8 cellular contexts compared by ENCODE assay signal in genomic region chr5:32583582-32584232, GRCh38. TPM values are rescaled to one million over a fixed set of nuclear protein-coding genes. Genes with fewer than 3 reads are reported as not detected.
A peak's percentile ranks its signal among the peaks of the same experiment; 100 is the strongest.
DNase-seq lines count a peak whose midpoint lies in the region; ATAC-seq and TF ChIP-seq lines count a peak whose summit lies in the region.

No MANE protein-coding gene starts in this region.

- 68 to 76% (median 72%) methylated on average over 16 of the region's 16 CpGs for WGBS in spleen, 5 donors
- WGBS in adrenal gland, 4 donors: 82 to 86% (median 83%) methylated on average over 16 of the region's 16 CpGs
- 92% methylated on average over 16 of the region's 16 CpGs for WGBS in SK-N-SH (ENCODE audit: low lambda C conversion rate)

- H3K4me1 ChIP-seq in spleen: peaks cover 43 to 77% (median 72%) of the 10 kb centered on the region in 6 donors
- peaks cover 11 to 38% of the 10 kb centered on the region in 2 donors for H3K4me1 ChIP-seq in adrenal gland (replicated peaks in 1 of 2)
- H3K4me1 ChIP-seq in SK-N-SH (ENCODE audit: control insufficient read depth in 1 of 2, insufficient read depth in 2 of 2, low read depth in 1 of 2, low read length in 1 of 2): peaks cover 5 to 7% of the 10 kb centered on the region in 2 experiments; a peak in 3 of 4 replicates

- no peak for TF ChIP-seq EP300 in SK-N-SH (IDR thresholded peaks at IDR 0.05; ENCODE audit: borderline replicate concordance in 1 of 2, low read depth in 1 of 2, low read length in 1 of 2)

- peaks cover 34% of the 10 kb centered on the region for H3K79me2 ChIP-seq in SK-N-SH (ENCODE audit: insufficient read depth)

- H3K9ac ChIP-seq in SK-N-SH: no peak overlapping the region

- H3K9me3 Mint-ChIP-seq in activated CD8-positive, alpha-beta memory T cell treated with anti-CD3 and anti-CD28 coated beads, Interleukin-2, amount 10 ng/mL, durations not matched to agents 7 days and 5 days (ENCODE audit: low read depth): no peaks in the 10 kb centered on the region
- H3K9me3 Mint-ChIP-seq in T-helper 1 cell treated with Interleukin-12 subunit alpha and Interleukin-12 subunit beta and Interleukin-4 antibody, amounts not matched to agents 30 μg/mL and 1 μg/mL, for 36 hours: no peaks in the 10 kb centered on the region

- no peak overlapping the region for H2AFZ ChIP-seq in SK-N-SH (ENCODE audit: low read depth)

- peaks cover 35% of the 10 kb centered on the region for H3K36me3 Mint-ChIP-seq in activated CD8-positive, alpha-beta memory T cell treated with anti-CD3 and anti-CD28 coated beads, Interleukin-2, amount 10 ng/mL, durations not matched to agents 7 days and 5 days
- peaks cover 39% of the 10 kb centered on the region for H3K36me3 Mint-ChIP-seq in T-helper 1 cell treated with Interleukin-12 subunit alpha and Interleukin-12 subunit beta and Interleukin-4 antibody, amounts not matched to agents 30 μg/mL and 1 μg/mL, for 36 hours (ENCODE audit: low read depth)

- H3K4me3 Mint-ChIP-seq in activated CD8-positive, alpha-beta memory T cell treated with anti-CD3 and anti-CD28 coated beads, Interleukin-2, amount 10 ng/mL, durations not matched to agents 7 days and 5 days: peak overlapping the region; percentile 100
- peak overlapping the region; percentile 67 for H3K4me3 Mint-ChIP-seq in T-helper 1 cell treated with Interleukin-12 subunit alpha and Interleukin-12 subunit beta and Interleukin-4 antibody, amounts not matched to agents 30 μg/mL and 1 μg/mL, for 36 hours

- no peak overlapping the region for H3K4me2 ChIP-seq in SK-N-SH

- peak; percentile 22 for ATAC-seq in activated CD8-positive, alpha-beta memory T cell treated with anti-CD3 and anti-CD28 coated beads, Interleukin-2, amount 10 ng/mL, durations not matched to agents 7 days and 5 days
- ATAC-seq in HG03025 (IDR thresholded peaks at IDR 0.05; ENCODE audit: low FRiP score, unreplicated experiment): peak; percentile 68

- peak overlapping the region; percentile 96 for H3K27ac Mint-ChIP-seq in activated CD8-positive, alpha-beta memory T cell treated with anti-CD3 and anti-CD28 coated beads, Interleukin-2, amount 10 ng/mL, durations not matched to agents 7 days and 5 days
- H3K27ac Mint-ChIP-seq in T-helper 1 cell treated with Interleukin-12 subunit alpha and Interleukin-12 subunit beta and Interleukin-4 antibody, amounts not matched to agents 30 μg/mL and 1 μg/mL, for 36 hours: peak overlapping the region; percentile 98

- H3F3A ChIP-seq in SK-N-SH (replicated peaks; ENCODE audit: insufficient read depth): peaks cover 13% of the 10 kb centered on the region

- H3K9me2 ChIP-seq in SK-N-SH: no peaks in the 10 kb centered on the region

- no peak for TF ChIP-seq RAD21 in SK-N-SH (IDR thresholded peaks at IDR 0.05; ENCODE audit: low read length)

- CTCF ChIA-PET in activated CD8-positive, alpha-beta memory T cell treated with anti-CD3 and anti-CD28 coated beads, Interleukin-2, amount 10 ng/mL, durations not matched to agents 7 days and 5 days (lab: Charles Lee): interaction anchor here (0.6 to 1.8 kb wide), 10 partner anchors 9 to 143 kb away, joined by 3 to 5 read pairs (median 3); no protein-coding TSS in a partner anchor
- CTCF ChIA-PET in SK-N-SH (lab: Yijun Ruan, JAX): interaction anchor here (1.0 to 2.7 kb wide), 2 partner anchors 15 to 94 kb away, joined by 3 to 13 read pairs; no protein-coding TSS in a partner anchor

- TF ChIP-seq CTCF in spleen (IDR thresholded peaks at IDR 0.05 in 8 of 11, conservative IDR thresholded peaks at IDR 0.05 in 3 of 11) (no peak), adrenal gland (IDR thresholded peaks at IDR 0.05) (no peak), SK-N-SH (IDR thresholded peaks at IDR 0.05) (no peak)

- H3K27me3 Mint-ChIP-seq in activated CD8-positive, alpha-beta memory T cell treated with anti-CD3 and anti-CD28 coated beads, Interleukin-2, amount 10 ng/mL, durations not matched to agents 7 days and 5 days: no peaks in the 10 kb centered on the region
- H3K27me3 Mint-ChIP-seq in T-helper 1 cell treated with Interleukin-12 subunit alpha and Interleukin-12 subunit beta and Interleukin-4 antibody, amounts not matched to agents 30 μg/mL and 1 μg/mL, for 36 hours (ENCODE audit: low read depth): no peaks in the 10 kb centered on the region

- H3K4me3 ChIP-seq in spleen: peak overlapping the region in 2 of 8 donors; percentile 4 to 47
- H3K4me3 ChIP-seq in adrenal gland: no peak overlapping the region
- H3K4me3 ChIP-seq in SK-N-SH (ENCODE audit: low read depth in 2 of 2, low read length in 1 of 2): no peak overlapping the region

- H3K27ac ChIP-seq in spleen (peak overlapping the region in 6 of 8 donors; percentile 17 to 100 (median 90)), adrenal gland (no peak overlapping the region), SK-N-SH (ENCODE audit: low read depth in 2 of 2, low read length in 1 of 2) (no peak overlapping the region)

- H3K9me3 ChIP-seq in spleen: no peaks in the 10 kb centered on the region
- no peaks in the 10 kb centered on the region for H3K9me3 ChIP-seq in adrenal gland (replicated peaks in 1 of 3)
- no peaks in the 10 kb centered on the region for H3K9me3 ChIP-seq in SK-N-SH

- intact Hi-C loops in spleen (cut with DNase I; ENCODE audit: low total_unique reads): loop anchor here (5.0 kb wide), 1 partner anchor 51 kb away; no protein-coding TSS in a partner anchor
- intact Hi-C loops in adrenal gland (cut with DNase I): no loop called here

- TF ChIP-seq POLR2A in spleen (IDR thresholded peaks at IDR 0.05): no peak
- TF ChIP-seq POLR2A in adrenal gland (IDR thresholded peaks at IDR 0.05): no peak

- H4K20me1 ChIP-seq in SK-N-SH (ENCODE audit: insufficient read depth): peaks cover 26% of the 10 kb centered on the region

- no peaks in the 10 kb centered on the region for H3K27me3 ChIP-seq in spleen (replicated peaks in 1 of 7)
- H3K27me3 ChIP-seq in adrenal gland: no peaks in the 10 kb centered on the region
- no peaks in the 10 kb centered on the region for H3K27me3 ChIP-seq in SK-N-SH (ENCODE audit: insufficient read depth)

- peaks cover 0 to 7% (median 4%) of the 10 kb centered on the region in 6 donors for H3K36me3 ChIP-seq in spleen
- H3K36me3 ChIP-seq in adrenal gland (replicated peaks in 1 of 2): peaks cover 0 to 6% of the 10 kb centered on the region in 2 donors
- H3K36me3 ChIP-seq in SK-N-SH (replicated peaks in 1 of 2; ENCODE audit: control insufficient read depth in 1 of 2, insufficient read depth in 2 of 2, low read length in 1 of 2): peaks cover 0 to 12% of the 10 kb centered on the region in 2 experiments

- peak; percentile 66 for DNase-seq in activated CD8-positive, alpha-beta memory T cell treated with anti-CD3 and anti-CD28 coated beads, Interleukin-2, amount 10 ng/mL, durations not matched to agents 7 days and 5 days
- no peak for DNase-seq in activated CD8-positive, alpha-beta memory T cell treated with anti-CD3 and anti-CD28 coated beads, Interleukin-2, amount 50 U/mL, for 48 hours
- DNase-seq in spleen (no peak), NCI-H1105 treated with DMSO at 0.1 percent for 48 hours (lab: John Stamatoyannopoulos, UW) (no peak), adrenal gland (no peak), SK-N-SH (no peak)

- H3K4me1 Mint-ChIP-seq in activated CD8-positive, alpha-beta memory T cell treated with anti-CD3 and anti-CD28 coated beads, Interleukin-2, amount 10 ng/mL, durations not matched to agents 7 days and 5 days: peaks cover 68% of the 10 kb centered on the region
- H3K4me1 Mint-ChIP-seq in T-helper 1 cell treated with Interleukin-12 subunit alpha and Interleukin-12 subunit beta and Interleukin-4 antibody, amounts not matched to agents 30 μg/mL and 1 μg/mL, for 36 hours (ENCODE audit: low read depth): peaks cover 63% of the 10 kb centered on the region

- POLR2A ChIA-PET in SK-N-SH (lab: Yijun Ruan, JAX): no interaction called here

TF ChIP-seq in SK-N-SH, 30 proteins besides CTCF, POLR2A, EP300 and RAD21 (continues in another document):
- no peak for TF ChIP-seq GATA2 (CRISPR knock-in tag; IDR thresholded peaks at IDR 0.05)
- TF ChIP-seq JUND (IDR thresholded peaks at IDR 0.05): no peak
- no peak for TF ChIP-seq SMC3 (IDR thresholded peaks at IDR 0.05; ENCODE audit: low read depth, low read length)
- no peak for TF ChIP-seq NFIC (IDR thresholded peaks at IDR 0.05; ENCODE audit: borderline replicate concordance)
- no peak for TF ChIP-seq SIN3A (IDR thresholded peaks at IDR 0.05; ENCODE audit: borderline replicate concordance, low read depth, low read length)
- TF ChIP-seq, protein P1, sequence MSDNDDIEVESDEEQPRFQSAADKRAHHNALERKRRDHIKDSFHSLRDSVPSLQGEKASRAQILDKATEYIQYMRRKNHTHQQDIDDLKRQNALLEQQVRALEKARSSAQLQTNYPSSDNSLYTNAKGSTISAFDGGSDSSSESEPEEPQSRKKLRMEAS (IDR thresholded peaks at IDR 0.05; ENCODE audit: low read depth): no peak
- TF ChIP-seq TAF1 (IDR thresholded peaks at IDR 0.05; ENCODE audit: borderline replicate concordance, low read depth, low read length): no peak
- no peak for TF ChIP-seq IRF3 (IDR thresholded peaks at IDR 0.05; ENCODE audit: low read depth, low read length)
- TF ChIP-seq CHD2 (IDR thresholded peaks at IDR 0.05; ENCODE audit: low read length, partially characterized antibody): no peak
- TF ChIP-seq MEF2A (IDR thresholded peaks at IDR 0.05; ENCODE audit: borderline replicate concordance, low read depth): no peak
- TF ChIP-seq RCOR1 (IDR thresholded peaks at IDR 0.05; ENCODE audit: low read length): no peak
- TF ChIP-seq RXRA (IDR thresholded peaks at IDR 0.05; ENCODE audit: borderline replicate concordance, low read depth): no peak

RNA-seq across cellular contexts. Expression of gene SUB1, which starts 1.6 kb away (rescaled TPM):
- 100 to 1,000 TPM; 525 to 528 TPM for total RNA-seq in activated CD8-positive, alpha-beta memory T cell treated with anti-CD3 and anti-CD28 coated beads, Interleukin-2, amount 10 ng/mL, durations not matched to agents 7 days and 5 days
- 100 to 1,000 TPM; 166 to 262 (median 199) TPM for total RNA-seq in spleen
- 100 to 1,000 TPM; 157 to 252 (median 231) TPM for polyA plus RNA-seq in spleen
- 100 to 1,000 TPM in 6 of 8 donors, 10 to 100 TPM in 2; 48.1 to 229 (median 166) TPM for total RNA-seq in adrenal gland
- 100 to 1,000 TPM; 126 to 428 (median 126) TPM for polyA plus RNA-seq in adrenal gland
- 50.8 and 55.4 TPM in 2 replicates for polyA plus RNA-seq in SK-N-SH (2012; rRNA removed)
- 77.3 and 209 TPM in 2 replicates for polyA plus RNA-seq in SK-N-SH (2012; cell fraction: cytosol; rRNA removed)
- polyA plus RNA-seq in SK-N-SH (2012; cell fraction: nucleus; rRNA removed): 17.9 and 39.8 TPM in 2 replicates

Comparison
In these comparisons a context has a peak if more than half of its experiments do, and no peak if none do; other contexts are left out.
1. H3K27ac ChIP-seq: peak in spleen (6 of 8); none in adrenal gland (0 of 5) and SK-N-SH (0 of 2).